Comparison of ENCODE assay signal across 13 cellular contexts in the genomic region with DNA sequence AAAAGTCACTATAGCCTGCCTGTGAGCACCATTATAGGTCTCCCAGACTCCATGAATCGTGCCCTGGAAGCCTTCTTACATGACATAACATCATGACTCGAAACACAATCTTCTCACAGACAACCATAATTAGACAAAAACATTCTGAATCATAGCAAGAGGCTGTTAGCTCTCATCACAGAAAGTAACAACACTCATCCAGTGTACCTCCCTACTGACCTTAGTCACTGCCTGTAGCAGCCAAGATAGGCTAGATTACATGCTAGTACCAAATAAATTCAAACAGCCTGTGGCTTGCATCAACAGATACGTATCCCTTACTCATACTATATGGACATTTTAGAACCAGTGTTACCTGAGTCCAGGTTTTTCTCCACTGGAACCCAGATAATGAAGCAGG.
DNase-seq lines count a peak whose midpoint lies in the region.
"Had no signal": no experiment of that assay in that cellular context is flagged by ENCODE, and none has a peak within 500 bp of the region (broad histone marks: within the 10 kb centered on the region; RNA-seq: fewer than 3 reads in every experiment).

No MANE protein-coding gene starts in this region.

- DNase-seq in HT1080 (ENCODE audit: low read depth) = peak; percentile 60
- peak; percentile 57 for DNase-seq in NCI-H345 (lab: John Stamatoyannopoulos, UW)
- DNase-seq in astrocyte of the hippocampus (ENCODE audit: low read depth, low spot score) = peak; percentile 40
- DNase-seq in kidney glomerular epithelial cell (lab: John Stamatoyannopoulos, UW) = peak; percentile 38
- no peak for DNase-seq in H7
- no peak for DNase-seq in HuH-7.5 (ENCODE audit: low spot score)
- DNase-seq in T-helper 2 cell = no peak
- DNase-seq: activated CD4-positive, alpha-beta T cell treated with anti-CD3 and anti-CD28 coated beads, Interleukin-2, amount 50 U/mL, for 4 hours; AML-193; amygdala; effector memory CD4-positive, alpha-beta T cell; Karpas-422 had no signal

- no peaks in the 10 kb centered on the region for H3K36me3 ChIP-seq in H7 (replicated peaks; ENCODE audit: control insufficient read depth, insufficient read depth, low read length)
- H3K36me3 ChIP-seq: neural progenitor cell had no signal

- H3K27me3 ChIP-seq in H7 (ENCODE audit: control insufficient read depth, insufficient read depth, low read length) = no peaks in the 10 kb centered on the region
- H3K27me3 ChIP-seq: neural progenitor cell had no signal

- no peak overlapping the region for H3K4me3 ChIP-seq in H7 (ENCODE audit: insufficient read depth, low read depth, low read length)
- H3K4me3 ChIP-seq: neural progenitor cell had no signal

Comparison
In these comparisons a context has a peak if more than half of its experiments do, and no peak if none do; other contexts are left out.
1. DNase-seq: peak in HT1080 (single experiment), NCI-H345 (single experiment), astrocyte of the hippocampus (single experiment) and kidney glomerular epithelial cell (single experiment); none in H7 (single experiment), HuH-7.5 (single experiment) and T-helper 2 cell (0 of 5).